9 cellular contexts compared by ENCODE assay signal in genomic region chr1:9289724-9290493, GRCh38. TPM values are rescaled to one million over a fixed set of nuclear protein-coding genes. Genes with fewer than 3 reads are reported as not detected.
A peak's percentile ranks its signal among the peaks of the same experiment; 100 is the strongest.
DNase-seq lines count a peak whose midpoint lies in the region; ATAC-seq and TF ChIP-seq lines count a peak whose summit lies in the region.
"Had no signal": no experiment of that assay in that cellular context is flagged by ENCODE, and none has a peak within 500 bp of the region (broad histone marks: within the 10 kb centered on the region; RNA-seq: fewer than 3 reads in every experiment).

No MANE protein-coding gene starts in this region.

- no peak overlapping the region for H3K4ac ChIP-seq in mesendoderm (ENCODE audit: low read depth, low read length)

- H3K36me3 ChIP-seq in ACC112 (ENCODE audit: insufficient read depth, low read length) (no peaks in the 10 kb centered on the region), mammary epithelial cell (ENCODE audit: insufficient read depth, low read length) (no peaks in the 10 kb centered on the region), mesendoderm (ENCODE audit: control insufficient read depth, insufficient read depth, low read length) (no peaks in the 10 kb centered on the region)

- H2AFZ ChIP-seq in ACC112 (ENCODE audit: low read length, unreplicated experiment) (no peak overlapping the region), mammary epithelial cell (ENCODE audit: low read depth, low read length) (no peak overlapping the region)

- no peak overlapping the region for H4K5ac ChIP-seq in mesendoderm (ENCODE audit: low read length)

- CTCF ChIA-PET in mammary epithelial cell (lab: Charles Lee; ENCODE audit: low non-redundant PET), result interaction anchor here (0.6 to 1.8 kb wide), 5 partner anchors 9 to 921 kb away, joined by 3 to 7 read pairs (median 5); partner anchors contain the start of gene KIF1B

- no peak for TF ChIP-seq CTCF in mammary epithelial cell (conservative IDR thresholded peaks at IDR 0.05 in 1 of 2, IDR thresholded peaks at IDR 0.05 in 1 of 2; ENCODE audit: extremely low read depth in 1 of 2, insufficient read depth in 1 of 2, low read depth in 1 of 2, low read length in 2 of 2)

- no peaks in the 10 kb centered on the region for H3K9me3 ChIP-seq in mammary epithelial cell (replicated peaks; ENCODE audit: insufficient read depth, low read length)

- H2AK5ac ChIP-seq in mesendoderm (ENCODE audit: low read length), result no peak overlapping the region

- in situ Hi-C loops in mammary epithelial cell (cut with MboI; ENCODE audit: low sequenced_read_pairs in 2 of 2), result loop anchor here (5.0 to 25.0 kb wide), 4 partner anchors 165 to 297 kb away; partner anchors contain the start of gene TMEM201 (in 1 of the 2)

- no peaks in the 10 kb centered on the region for H4K20me1 ChIP-seq in mammary epithelial cell (ENCODE audit: insufficient read depth, low read length)

- H3K23ac ChIP-seq in mesendoderm (ENCODE audit: low read length), result no peak overlapping the region

- peak overlapping the region; percentile 80 for H3K27ac ChIP-seq in ACC112 (ENCODE audit: low read depth, low read length)
- peak overlapping the region; percentile 35 for H3K27ac ChIP-seq in mammary epithelial cell (ENCODE audit: insufficient read depth, low read depth, low read length)
- H3K27ac ChIP-seq in mesendoderm (ENCODE audit: low read depth, low read length), result no peak overlapping the region

- H3K9ac ChIP-seq in mammary epithelial cell (ENCODE audit: insufficient read depth, low read length) (no peak overlapping the region), mesendoderm (ENCODE audit: low read length) (no peak overlapping the region)

- H4K8ac ChIP-seq in mesendoderm (ENCODE audit: low read depth, low read length), result no peak overlapping the region

- H3K4me3 ChIP-seq in ACC112 (ENCODE audit: low read depth, low read length) (no peak overlapping the region), mammary epithelial cell (replicated peaks in 1 of 3; ENCODE audit: insufficient read depth in 1 of 3, low read depth in 2 of 3, low read length in 3 of 3) (no peak overlapping the region), mesendoderm (ENCODE audit: low read length) (no peak overlapping the region)

- H3K4me1 ChIP-seq in ACC112 (ENCODE audit: control insufficient read depth, insufficient read depth, low read length, unreplicated experiment) (peaks cover 22% of the 10 kb centered on the region), mammary epithelial cell (ENCODE audit: insufficient read depth, low read length) (peaks cover 24% of the 10 kb centered on the region), mesendoderm (ENCODE audit: control insufficient read depth, low read depth, low read length) (no peaks in the 10 kb centered on the region)

- H3K56ac ChIP-seq in mesendoderm (ENCODE audit: low read length), result no peak overlapping the region

- ATAC-seq in HG03097 (IDR thresholded peaks at IDR 0.05; ENCODE audit: low FRiP score, unreplicated experiment), result no peak
- no peak for ATAC-seq in HG02763 (IDR thresholded peaks at IDR 0.05; ENCODE audit: unreplicated experiment)

- H3K27me3 ChIP-seq in ACC112 (ENCODE audit: insufficient read depth, low read length) (no peaks in the 10 kb centered on the region), mammary epithelial cell (ENCODE audit: insufficient read depth, low read length) (no peaks in the 10 kb centered on the region), mesendoderm (ENCODE audit: insufficient read depth, low read length, poor library complexity) (no peaks in the 10 kb centered on the region)

- no peak overlapping the region for H2BK120ac ChIP-seq in mesendoderm (ENCODE audit: low read depth, low read length)

- no peak overlapping the region for H3K18ac ChIP-seq in mesendoderm (ENCODE audit: low read length)

- WGBS in mammary epithelial cell (ENCODE audit: low coverage, missing lambda C conversion rate), result 34% methylated on average over 5 of the region's 5 CpGs
- WGBS in mesendoderm (ENCODE audit: extremely low coverage, insufficient coverage, low lambda C conversion rate), result no CpG with 5 or more reads among the region's 5 CpGs

- H2BK5ac ChIP-seq in mesendoderm (ENCODE audit: low read length), result no peak overlapping the region

- H3K79me2 ChIP-seq in ACC112 (ENCODE audit: control insufficient read depth, insufficient read depth, low read length, unreplicated experiment) (peaks cover 15% of the 10 kb centered on the region), mammary epithelial cell (ENCODE audit: insufficient read depth, low read length) (peaks cover 17% of the 10 kb centered on the region), mesendoderm (ENCODE audit: control insufficient read depth, insufficient read depth, low read length) (peaks cover 6% of the 10 kb centered on the region)

- BruUV-seq in mammary epithelial cell (replicated peaks; lab: Mats Ljungman, UMichigan), result no TSS peak

- H3K4me2 ChIP-seq in mammary epithelial cell (ENCODE audit: insufficient read depth, low read depth, low read length) (no peak overlapping the region), mesendoderm (ENCODE audit: low read length) (no peak overlapping the region)

- peaks cover 9% of the 10 kb centered on the region for H3K79me1 ChIP-seq in mesendoderm (ENCODE audit: low read length)

- peak; percentile 86 for DNase-seq in M059J (ENCODE audit: low read depth)
- peak; percentile 92 for DNase-seq in mammary epithelial cell
- peak; percentile 57 for DNase-seq in mesendoderm
- DNase-seq in NCI-H446 treated with DMSO at 0.1 percent for 48 hours (lab: John Stamatoyannopoulos, UW), result no peak
- no peak for DNase-seq in NCI-H2029 treated with DMSO at 0.1 percent for 48 hours (lab: John Stamatoyannopoulos, UW)
- DNase-seq: NCI-H1436 treated with DMSO at 0.1 percent for 48 hours had no signal

- dilution Hi-C loops in mammary epithelial cell (cut with HindIII; ENCODE audit: low sequenced_read_pairs), result loop anchor here (25.0 kb wide), 1 partner anchor 172 kb away; no protein-coding TSS in a partner anchor

- no peak overlapping the region for H2BK15ac ChIP-seq in mesendoderm (replicated peaks; ENCODE audit: low read depth)

- intact Hi-C loops in mammary epithelial cell (cut with micrococcal nuclease), result loop anchor here (1.0 kb wide), 6 partner anchors 23 to 283 kb away; partner anchors contain the start of gene H6PD

RNA-seq across cellular contexts. Expression of gene SPSB1, which starts 2.8 kb away (rescaled TPM):
- 9.2 and 14.3 TPM in 2 replicates for total RNA-seq in M059J (2014; rRNA removed; shearing (Covaris generic))
- 10 to 100 TPM; 18.2 to 56.7 TPM for total RNA-seq in mammary epithelial cell
- 13.2 TPM for polyA plus RNA-seq in mammary epithelial cell
- 17.3 TPM for polyA minus RNA-seq in mammary epithelial cell
- polyA plus RNA-seq in mesendoderm (2013, experiment 1 of 2), result 2.3 TPM
- 2.2 TPM for polyA plus RNA-seq in mesendoderm (2013, experiment 2 of 2)

RNA-seq across cellular contexts. Expression of gene H6PD, which starts 55.3 kb away (rescaled TPM):
- total RNA-seq in M059J (2014; rRNA removed; shearing (Covaris generic)), result 7.7 and 15.9 TPM in 2 replicates
- total RNA-seq in mammary epithelial cell, result 10 to 100 TPM; 12.6 to 18.0 TPM
- polyA plus RNA-seq in mammary epithelial cell, result 5.4 TPM
- polyA minus RNA-seq in mammary epithelial cell, result 12.0 TPM
- 1.6 TPM for polyA plus RNA-seq in mesendoderm (2013, experiment 1 of 2)
- 1.5 TPM for polyA plus RNA-seq in mesendoderm (2013, experiment 2 of 2)

Comparison
In these comparisons a context has a peak if more than half of its experiments do, and no peak if none do; other contexts are left out.
1. DNase-seq: peak in M059J (single experiment), mammary epithelial cell (single experiment) and mesendoderm (single experiment); none in NCI-H446 treated with DMSO at 0.1 percent for 48 hours (single experiment) and NCI-H2029 treated with DMSO at 0.1 percent for 48 hours (single experiment).